ENCODE assay signal across 7 cellular contexts in genomic region chrX:14497184-14497666, GRCh38. TPM values are rescaled to one million over a fixed set of nuclear protein-coding genes. Genes with fewer than 3 reads are reported as not detected.
DNase-seq lines count a peak whose midpoint lies in the region; ATAC-seq and TF ChIP-seq lines count a peak whose summit lies in the region.

No MANE protein-coding gene starts in this region.

- 3 to 6% methylated on average over 4 of the region's 4 CpGs for WGBS in sigmoid colon, 2 donors
- WGBS in prostate gland = 8% methylated on average over 4 of the region's 4 CpGs

- H3K4me3 Mint-ChIP-seq in chondrocyte (ENCODE audit: unreplicated experiment) = peak overlapping the region; percentile 33

- intact Hi-C loops in sigmoid colon (cut with DNase I) (no loop called here), prostate gland (cut with DNase I) (no loop called here)

- H3K27ac Mint-ChIP-seq in chondrocyte (ENCODE audit: unreplicated experiment) = peak overlapping the region; percentile 10

- ATAC-seq in GM21390 (IDR thresholded peaks at IDR 0.05; ENCODE audit: unreplicated experiment) = peak; percentile 70

- peak overlapping the region; percentile 78 for H3K27ac ChIP-seq in KOPT-K1 (ENCODE audit: low read depth, low read length, poor library complexity, severe bottlenecking)
- peak overlapping the region; percentile 53 to 68 (median 62) for H3K27ac ChIP-seq in sigmoid colon
- H3K27ac ChIP-seq in prostate gland = peak overlapping the region in 1 of 2 donors; percentile 30

- TF ChIP-seq CTCF in GM13977 (IDR thresholded peaks at IDR 0.05; ENCODE audit: extremely low read depth, insufficient read depth, missing control alignments) (no peak), chondrocyte (IDR thresholded peaks at IDR 0.05) (no peak), sigmoid colon (IDR thresholded peaks at IDR 0.05) (no peak), prostate gland (IDR thresholded peaks at IDR 0.05) (no peak)

- H3K27me3 ChIP-seq in sigmoid colon (no peaks in the 10 kb centered on the region), prostate gland (replicated peaks; ENCODE audit: insufficient read depth) (no peaks in the 10 kb centered on the region)

- no peaks in the 10 kb centered on the region for H3K4me1 Mint-ChIP-seq in chondrocyte (ENCODE audit: low read depth)

- H3K4me3 ChIP-seq in sigmoid colon (peak overlapping the region in 3 of 4 donors; percentile 17 to 27 (median 26)), prostate gland (no peak overlapping the region)

- TF ChIP-seq POLR2A in sigmoid colon (IDR thresholded peaks at IDR 0.05) = no peak
- TF ChIP-seq POLR2A in prostate gland (IDR thresholded peaks at IDR 0.05) = no peak

- H3K36me3 Mint-ChIP-seq in chondrocyte (ENCODE audit: low read depth) = no peaks in the 10 kb centered on the region

- no peak for TF ChIP-seq EP300 in sigmoid colon (IDR thresholded peaks at IDR 0.05)

- no peaks in the 10 kb centered on the region for H3K27me3 Mint-ChIP-seq in chondrocyte (ENCODE audit: low read depth)

- H3K4me1 ChIP-seq in sigmoid colon (peaks cover 0 to 16% (median 5%) of the 10 kb centered on the region in 4 donors), prostate gland (replicated peaks) (no peaks in the 10 kb centered on the region)

- in situ Hi-C loops in GM13977 (cut with MboI; ENCODE audit: low pct_unique_long_range_greater_than_20kb, low sequenced_read_pairs, unreplicated experiment) = no loop called here

- H3K9me3 ChIP-seq in KOPT-K1 (ENCODE audit: insufficient read depth, low read length, poor library complexity, severe bottlenecking) (no peaks in the 10 kb centered on the region), sigmoid colon (no peaks in the 10 kb centered on the region), prostate gland (no peaks in the 10 kb centered on the region)

- H3K36me3 ChIP-seq in KOPT-K1 (ENCODE audit: insufficient read depth, low read length) = no peaks in the 10 kb centered on the region
- no peaks in the 10 kb centered on the region for H3K36me3 ChIP-seq in sigmoid colon
- H3K36me3 ChIP-seq in prostate gland = no peaks in the 10 kb centered on the region

- H3K9me3 Mint-ChIP-seq in chondrocyte (ENCODE audit: low read depth) = peaks cover 8% of the 10 kb centered on the region

- DNase-seq in GM13977 (ENCODE audit: low spot score) (peak; percentile 8), chondrocyte (ENCODE audit: low spot score) (no peak), sigmoid colon (no peak), NCI-H1436 treated with DMSO at 0.1 percent for 48 hours (lab: John Stamatoyannopoulos, UW) (no peak), prostate gland (ENCODE audit: low spot score) (no peak)

RNA-seq across cellular contexts. Expression of gene GLRA2, which starts 32.1 kb away (rescaled TPM):
- not detected in 3 replicates for total RNA-seq in chondrocyte
- 1 to 10 TPM in 2 of 4 donors, not detected in 2; 1.1 to 1.9 TPM for total RNA-seq in sigmoid colon
- polyA plus RNA-seq in sigmoid colon = under 1 TPM in 2 of 3 donors, not detected in 1; under 0.01 to 0.42 TPM
- not detected for total RNA-seq in prostate gland

Comparison
In these comparisons a context has a peak if more than half of its experiments do, and no peak if none do; other contexts are left out.
1. H3K4me3 ChIP-seq: peak in sigmoid colon (3 of 4); none in prostate gland (0 of 2).